ENCODE assay signal across 8 cellular contexts in the genomic region with DNA sequence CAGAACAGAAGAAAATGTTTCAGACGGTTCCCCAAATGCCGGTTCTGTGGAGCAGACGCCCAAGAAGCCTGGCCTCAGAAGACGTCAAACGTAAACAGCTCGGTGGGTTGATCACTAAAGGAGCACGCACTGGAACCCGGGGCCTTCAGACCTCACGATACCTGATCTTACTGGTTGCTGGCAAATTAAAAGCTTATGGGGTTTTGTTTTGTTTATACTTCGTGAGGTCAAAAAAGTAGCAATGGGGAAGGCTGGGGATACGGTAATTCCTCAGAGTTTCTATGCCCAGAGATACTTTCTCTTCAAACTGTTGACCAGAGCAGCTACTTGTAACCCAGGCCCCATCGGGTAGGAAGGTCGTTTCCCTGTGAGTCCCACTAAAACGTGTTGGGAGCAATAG. TPM values are rescaled to one million over a fixed set of nuclear protein-coding genes. Genes with fewer than 3 reads are reported as not detected.
DNase-seq lines count a peak whose midpoint lies in the region; ATAC-seq and TF ChIP-seq lines count a peak whose summit lies in the region.

No MANE protein-coding gene starts in this region.

- no peak for ATAC-seq in gastroesophageal sphincter
- ATAC-seq in GM18520 (IDR thresholded peaks at IDR 0.05; ENCODE audit: unreplicated experiment) = no peak

- H3K4me2 ChIP-seq in skeletal muscle satellite cell (ENCODE audit: low read length) = peak overlapping the region; percentile 95

- peaks cover 35% of the 10 kb centered on the region for H3K4me1 Mint-ChIP-seq in activated CD4-positive, alpha-beta memory T cell treated with anti-CD3 and anti-CD28 coated beads for 36 hours (ENCODE audit: low read depth)

- H3K4me1 ChIP-seq in gastroesophageal sphincter (peaks cover 5 to 80% (median 51%) of the 10 kb centered on the region in 3 donors), skeletal muscle satellite cell (ENCODE audit: control insufficient read depth, insufficient read depth, low read length) (peaks cover 66% of the 10 kb centered on the region)

- TF ChIP-seq POLR2A in gastroesophageal sphincter (IDR thresholded peaks at IDR 0.05) = no peak

- H3K9me3 ChIP-seq in gastroesophageal sphincter (no peaks in the 10 kb centered on the region), skeletal muscle satellite cell (replicated peaks; ENCODE audit: low read length) (no peaks in the 10 kb centered on the region)

- POLR2A ChIA-PET in HEK293T (lab: Yijun Ruan, JAX) = interaction anchor here (1.0 to 7.4 kb wide), 6 partner anchors 8 to 361 kb away, joined by 3 to 81 read pairs (median 4); no protein-coding TSS in a partner anchor
- POLR2A ChIA-PET in activated CD4-positive, alpha-beta memory T cell treated with anti-CD3 and anti-CD28 coated beads for 36 hours (lab: Charles Lee) = interaction anchor here (0.7 to 7.3 kb wide), 11 partner anchors 7 to 361 kb away, joined by 3 to 135 read pairs (median 8); partner anchors contain the start of genes BORCS5 and GPR19

- H3K27me3 ChIP-seq in gastroesophageal sphincter = no peaks in the 10 kb centered on the region
- no peaks in the 10 kb centered on the region for H3K27me3 ChIP-seq in skeletal muscle satellite cell (ENCODE audit: control insufficient read depth, insufficient read depth, low read length)

- H3K36me3 Mint-ChIP-seq in activated CD4-positive, alpha-beta memory T cell treated with anti-CD3 and anti-CD28 coated beads for 36 hours = peaks cover 65% of the 10 kb centered on the region

- WGBS in gastroesophageal sphincter (ENCODE audit: low coverage in 1 of 2), 2 donors = 0% methylated on average over 13 to 14 of the region's 14 CpGs

- H3K9ac ChIP-seq in skeletal muscle satellite cell (ENCODE audit: low read depth, low read length) = peak overlapping the region; percentile 98

- H3K36me3 ChIP-seq in gastroesophageal sphincter = peaks cover 0 to 32% of the 10 kb centered on the region in 2 donors
- H3K36me3 ChIP-seq in skeletal muscle satellite cell (ENCODE audit: insufficient read depth, low read length) = peaks cover 36% of the 10 kb centered on the region

- no peak for DNase-seq in HEK293T (ENCODE audit: extremely low spot score)
- DNase-seq in activated CD4-positive, alpha-beta memory T cell treated with anti-CD3 and anti-CD28 coated beads for 36 hours = no peak
- DNase-seq in OCI-M2 (lab: John Stamatoyannopoulos, UW; ENCODE audit: unreplicated experiment) = no peak
- DNase-seq in effector CD8-positive, alpha-beta T cell (lab: John Stamatoyannopoulos, UW) = no peak

- H3K4me3 ChIP-seq in gastroesophageal sphincter = peak overlapping the region; percentile 70 to 88
- H3K4me3 ChIP-seq in skeletal muscle satellite cell (ENCODE audit: low read length) = peak overlapping the region; percentile 98

- TF ChIP-seq EP300 in gastroesophageal sphincter (IDR thresholded peaks at IDR 0.05) = no peak

- peak overlapping the region; percentile 99 for H3K27ac ChIP-seq in C4-2B
- peak overlapping the region; percentile 98 to 100 (median 100) for H3K27ac ChIP-seq in gastroesophageal sphincter

- intact Hi-C loops in activated CD4-positive, alpha-beta memory T cell treated with anti-CD3 and anti-CD28 coated beads for 36 hours (cut with micrococcal nuclease) = loop anchor here (5.0 kb wide), 2 partner anchors 217 to 712 kb away; no protein-coding TSS in a partner anchor

- H3K4me3 Mint-ChIP-seq in activated CD4-positive, alpha-beta memory T cell treated with anti-CD3 and anti-CD28 coated beads for 36 hours = peak overlapping the region; percentile 98

- TF ChIP-seq CTCF in C4-2B (conservative IDR thresholded peaks at IDR 0.05) (no peak), gastroesophageal sphincter (IDR thresholded peaks at IDR 0.05) (no peak)

- no peaks in the 10 kb centered on the region for H3K9me3 Mint-ChIP-seq in activated CD4-positive, alpha-beta memory T cell treated with anti-CD3 and anti-CD28 coated beads for 36 hours

- CTCF ChIA-PET in HEK293T (lab: Yijun Ruan, JAX) = interaction anchor here (0.7 to 2.4 kb wide), 3 partner anchors 17 to 94 kb away, joined by 3 to 18 read pairs (median 3); no protein-coding TSS in a partner anchor
- CTCF ChIA-PET in activated CD4-positive, alpha-beta memory T cell treated with anti-CD3 and anti-CD28 coated beads for 36 hours (lab: Charles Lee) = interaction anchor here (0.8 to 3.2 kb wide), 4 partner anchors 14 to 341 kb away, joined by 4 to 20 read pairs (median 4); no protein-coding TSS in a partner anchor

- H3K27me3 Mint-ChIP-seq in activated CD4-positive, alpha-beta memory T cell treated with anti-CD3 and anti-CD28 coated beads for 36 hours = no peaks in the 10 kb centered on the region

- H3K27ac Mint-ChIP-seq in activated CD4-positive, alpha-beta memory T cell treated with anti-CD3 and anti-CD28 coated beads for 36 hours = peak overlapping the region; percentile 98

TF ChIP-seq in HEK293T, 16 proteins besides CTCF, POLR2A, EP300 and RAD21:
- TF ChIP-seq SUZ12 (IDR thresholded peaks at IDR 0.05) = no peak
- 0 out of 2 replicates have a peak, but pooled peaks have one; percentile 37 for TF ChIP-seq L3MBTL2 (conservative IDR thresholded peaks at IDR 0.05)

RNA-seq across cellular contexts. Expression of gene CDKN1B, which starts 1.7 kb away (rescaled TPM):
- total RNA-seq in activated CD4-positive, alpha-beta memory T cell treated with anti-CD3 and anti-CD28 coated beads for 36 hours = 10 to 100 TPM; 52.4 to 52.8 TPM
- total RNA-seq in gastroesophageal sphincter = 100 to 1,000 TPM in 1 of 4 donors, 10 to 100 TPM in 3; 62.6 to 103 (median 73.0) TPM
- total RNA-seq in skeletal muscle satellite cell (2012; rRNA removed) = 13.9 and 17.5 TPM in 2 replicates

RNA-seq across cellular contexts. Expression of gene GPR19, which starts 22.9 kb away (rescaled TPM):
- total RNA-seq in activated CD4-positive, alpha-beta memory T cell treated with anti-CD3 and anti-CD28 coated beads for 36 hours = 10 to 100 TPM; 23.1 to 24.5 TPM
- under 1 TPM in 2 of 4 donors, not detected in 2; 0.32 to 0.54 TPM for total RNA-seq in gastroesophageal sphincter
- total RNA-seq in skeletal muscle satellite cell (2012; rRNA removed) = 0.22 and 0.25 TPM in 2 replicates

Comparison
In these comparisons a context has a peak if more than half of its experiments do, and no peak if none do; other contexts are left out.
1. RNA of gene GPR19, which starts 22.9 kb away (total RNA-seq): 23.1 to 24.5 TPM in activated CD4-positive, alpha-beta memory T cell treated with anti-CD3 and anti-CD28 coated beads for 36 hours; 0.32 to 0.54 TPM in gastroesophageal sphincter; every median in the first group is over 10 times any median in the second.